7 cellular contexts compared by ENCODE assay signal in genomic region chr15:23132787-23133186, GRCh38. TPM values are rescaled to one million over a fixed set of nuclear protein-coding genes. Genes with fewer than 3 reads are reported as not detected.
"Had no signal": no experiment of that assay in that cellular context is flagged by ENCODE, and none has a peak within 500 bp of the region (broad histone marks: within the 10 kb centered on the region; RNA-seq: fewer than 3 reads in every experiment).

No MANE protein-coding gene starts in this region.

RNA-seq across cellular contexts. Expression of gene GOLGA6L1, which starts 3.8 kb away (rescaled TPM):
- total RNA-seq: GM23248, GM23338, H1, H4, H7, H9, HFFc6 had no signal
- polyA plus RNA-seq: GM23248, GM23338, H1 had no signal
